Comparison of ENCODE assay signal across 13 cellular contexts in the genomic region with DNA sequence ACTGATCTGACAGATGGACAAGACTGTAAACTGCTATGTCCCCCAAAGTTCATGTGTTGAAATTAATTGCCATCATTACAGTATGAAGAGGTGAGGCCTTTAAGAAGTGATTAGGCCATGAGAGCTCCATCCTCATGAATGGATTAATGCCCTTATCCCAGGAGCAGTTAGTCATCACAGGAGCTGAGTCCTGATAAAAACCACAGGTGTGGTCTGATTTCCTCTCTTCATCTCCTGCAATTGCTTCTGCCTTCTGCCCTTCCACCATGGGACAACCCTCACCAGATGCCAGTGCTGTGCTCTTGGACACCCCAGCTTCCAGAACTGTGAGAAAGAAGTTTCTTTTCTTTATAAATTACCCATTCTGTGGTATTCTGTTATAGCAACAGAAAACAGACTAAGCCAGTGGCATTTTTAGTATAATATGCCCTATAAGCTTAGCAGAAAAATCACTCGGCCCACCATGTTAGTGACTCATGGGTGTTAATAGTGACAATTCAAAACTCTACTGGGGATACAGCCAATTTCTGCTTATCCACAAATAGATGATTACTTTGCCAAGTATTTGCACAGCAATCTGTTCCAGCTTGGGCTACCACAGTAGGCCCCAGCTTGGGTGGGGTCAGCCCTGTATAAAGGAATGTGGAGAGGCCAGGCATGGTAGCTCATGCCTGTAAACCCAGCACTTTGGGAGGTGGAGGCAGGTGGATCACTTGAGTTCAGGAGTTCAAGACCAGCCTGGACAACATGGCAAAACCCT.
DNase-seq lines count a peak whose midpoint lies in the region; ATAC-seq and TF ChIP-seq lines count a peak whose summit lies in the region.
"Had no signal": no experiment of that assay in that cellular context is flagged by ENCODE, and none has a peak within 500 bp of the region (broad histone marks: within the 10 kb centered on the region; RNA-seq: fewer than 3 reads in every experiment).

No MANE protein-coding gene starts in this region.

- H3K4me1 Mint-ChIP-seq in stimulated activated naive CD8-positive, alpha-beta T cell treated with anti-CD3 and anti-CD28 coated beads, Interleukin-15, amount 100 ng/mL, for 72 hours = peaks cover 8% of the 10 kb centered on the region
- H3K4me1 Mint-ChIP-seq: activated CD4-positive, alpha-beta T cell treated with anti-CD3 and anti-CD28 coated beads for 36 hours had no signal

- TF ChIP-seq CTCF in foreskin keratinocyte (conservative IDR thresholded peaks at IDR 0.05) = no peak

- ATAC-seq in foreskin keratinocyte (peak; percentile 86), GM19324 (IDR thresholded peaks at IDR 0.05; ENCODE audit: low FRiP score, unreplicated experiment) (no peak)
- no peak for ATAC-seq in stimulated activated naive CD8-positive, alpha-beta T cell treated with anti-CD3 and anti-CD28 coated beads, Interleukin-15, amount 100 ng/mL, for 72 hours
- ATAC-seq: activated CD4-positive, alpha-beta T cell treated with anti-CD3 and anti-CD28 coated beads for 36 hours; HCT116 had no signal

- H3K9me3 Mint-ChIP-seq in stimulated activated naive CD8-positive, alpha-beta T cell treated with anti-CD3 and anti-CD28 coated beads, Interleukin-15, amount 100 ng/mL, for 72 hours = peaks cover 0 to 8% of the 10 kb centered on the region in 2 donors

- peaks cover 19% of the 10 kb centered on the region for H3K27me3 Mint-ChIP-seq in stimulated activated naive CD8-positive, alpha-beta T cell treated with anti-CD3 and anti-CD28 coated beads, Interleukin-15, amount 100 ng/mL, for 72 hours
- H3K27me3 Mint-ChIP-seq: activated CD4-positive, alpha-beta T cell treated with anti-CD3 and anti-CD28 coated beads for 36 hours had no signal

- peaks cover 9% of the 10 kb centered on the region for H3K4me1 ChIP-seq in adipocyte (ENCODE audit: control insufficient read depth, insufficient read depth, low read length)
- no peaks in the 10 kb centered on the region for H3K4me1 ChIP-seq in foreskin keratinocyte

- no peak overlapping the region for H3K27ac Mint-ChIP-seq in stimulated activated naive CD8-positive, alpha-beta T cell treated with anti-CD3 and anti-CD28 coated beads, Interleukin-15, amount 100 ng/mL, for 72 hours
- H3K27ac Mint-ChIP-seq: activated CD4-positive, alpha-beta T cell treated with anti-CD3 and anti-CD28 coated beads for 36 hours had no signal

- H3K4me3 ChIP-seq in adipocyte (ENCODE audit: low read length) = no peak overlapping the region
- H3K4me3 ChIP-seq: BLaER1 had no signal

- H3K27ac ChIP-seq in foreskin keratinocyte = no peak overlapping the region
- H3K27ac ChIP-seq: BLaER1 had no signal

- no peak overlapping the region for H3K4me3 Mint-ChIP-seq in stimulated activated naive CD8-positive, alpha-beta T cell treated with anti-CD3 and anti-CD28 coated beads, Interleukin-15, amount 100 ng/mL, for 72 hours
- H3K4me3 Mint-ChIP-seq: activated CD4-positive, alpha-beta T cell treated with anti-CD3 and anti-CD28 coated beads for 36 hours had no signal

- no peak overlapping the region for H3K9ac ChIP-seq in adipocyte (ENCODE audit: low read length)
- H3K9ac ChIP-seq: BLaER1 had no signal

- H3K27me3 ChIP-seq in adipocyte (replicated peaks; ENCODE audit: control insufficient read depth, insufficient read depth, low read length) (peaks cover 15% of the 10 kb centered on the region), foreskin keratinocyte (no peaks in the 10 kb centered on the region)
- H3K27me3 ChIP-seq: BLaER1 had no signal

- DNase-seq in A172 (ENCODE audit: low spot score) (peak; percentile 68), H4 (ENCODE audit: low spot score) (peak; percentile 70), adipocyte (ENCODE audit: low read depth) (peak; percentile 64), foreskin keratinocyte (peak; percentile 84 to 92), HT-29 (ENCODE audit: low spot score) (no peak), medulla oblongata (ENCODE audit: extremely low spot score) (no peak)
- DNase-seq in stimulated activated naive CD8-positive, alpha-beta T cell treated with anti-CD3 and anti-CD28 coated beads, Interleukin-15, amount 100 ng/mL, for 72 hours = no peak
- DNase-seq: activated CD4-positive, alpha-beta T cell treated with anti-CD3 and anti-CD28 coated beads for 36 hours; activated naive CD4-positive, alpha-beta T cell; stimulated activated CD4-positive, alpha-beta T cell treated with anti-CD3 and anti-CD28 coated beads, Interleukin-15, amount 100 ng/mL, for 24 hours had no signal

- no peaks in the 10 kb centered on the region for H3K9me3 ChIP-seq in adipocyte (ENCODE audit: control insufficient read depth, low read length)
- H3K9me3 ChIP-seq: BLaER1 had no signal

- no peaks in the 10 kb centered on the region for H3K36me3 ChIP-seq in adipocyte (ENCODE audit: control insufficient read depth, insufficient read depth, low read length, severe bottlenecking)
- H3K36me3 ChIP-seq: BLaER1 had no signal

Comparison
In these comparisons a context has a peak if more than half of its experiments do, and no peak if none do; other contexts are left out.
1. DNase-seq: peak in A172 (single experiment), H4 (single experiment), adipocyte (single experiment) and foreskin keratinocyte (2 of 2); none in HT-29 (single experiment), stimulated activated naive CD8-positive, alpha-beta T cell treated with anti-CD3 and anti-CD28 coated beads, Interleukin-15, amount 100 ng/mL, for 72 hours (0 of 2) and medulla oblongata (single experiment).